ENCODE assay signal across 19 cellular contexts in genomic region chr15:51307811-51308210, GRCh38. TPM values are rescaled to one million over a fixed set of nuclear protein-coding genes. Genes with fewer than 3 reads are reported as not detected.
"Had no signal": no experiment of that assay in that cellular context is flagged by ENCODE, and none has a peak within 500 bp of the region (broad histone marks: within the 10 kb centered on the region; RNA-seq: fewer than 3 reads in every experiment).

No MANE protein-coding gene starts in this region.

- H3K27me3 ChIP-seq: gastrocnemius medialis, heart left ventricle, pancreas had no signal

- H3K9me3 ChIP-seq: gastrocnemius medialis, heart left ventricle, mucosa of descending colon, pancreas had no signal

- DNase-seq: activated CD4-positive, alpha-beta T cell treated with anti-CD3 and anti-CD28 coated beads, Interleukin-2, amount 10 ng/mL, durations not matched to agents 7 days and 5 days; activated CD8-positive, alpha-beta memory T cell treated with anti-CD3 and anti-CD28 coated beads, Interleukin-2, amount 50 U/mL, for 48 hours; activated gamma-delta T cell treated with Interleukin-2 at 50 U/mL for 16 hours; activated T-cell treated with anti-CD3 and anti-CD28 coated beads, Interleukin-2, amount 50 U/mL, for 72 hours; amniotic stem cell; cortex of kidney; effector CD8-positive, alpha-beta T cell; gastrocnemius medialis; immature natural killer cell; left cardiac atrium; mucosa of descending colon; naive thymus-derived CD4-positive, alpha-beta T cell; pancreas; stimulated activated CD4-positive, alpha-beta T cell treated with anti-CD3 and anti-CD28 coated beads, Interleukin-1b, Interleukin-23, amount 100 ng/mL, for 48 hours; stimulated activated naive CD8-positive, alpha-beta T cell treated with anti-CD3 and anti-CD28 coated beads, Interleukin-15, amount 100 ng/mL, for 72 hours had no signal

- H3K36me3 ChIP-seq: gastrocnemius medialis, heart left ventricle, pancreas had no signal

- H3K27ac ChIP-seq: gastrocnemius medialis, heart left ventricle, pancreas had no signal

- ATAC-seq: activated T-cell treated with anti-CD3 and anti-CD28 coated beads, Interleukin-2, amount 50 U/mL, for 72 hours; gastrocnemius medialis; heart left ventricle; mucosa of descending colon; naive thymus-derived CD4-positive, alpha-beta T cell; pancreas; stimulated activated naive CD8-positive, alpha-beta T cell treated with anti-CD3 and anti-CD28 coated beads, Interleukin-15, amount 100 ng/mL, for 72 hours had no signal

- H3K4me3 ChIP-seq: gastrocnemius medialis, heart left ventricle, mucosa of descending colon, pancreas had no signal

- H3K4me1 ChIP-seq: pancreas had no signal

RNA-seq across cellular contexts. Expression of gene CYP19A1, which starts 30.6 kb away (rescaled TPM):
- total RNA-seq: activated CD4-positive, alpha-beta T cell treated with anti-CD3 and anti-CD28 coated beads, Interleukin-2, amount 10 ng/mL, durations not matched to agents 7 days and 5 days; activated T-cell treated with anti-CD3 and anti-CD28 coated beads, Interleukin-2, amount 50 U/mL, for 72 hours; endothelial cell of umbilical vein; lung microvascular endothelial cell; renal cortical epithelial cell had no signal

RNA-seq across cellular contexts. Expression of gene GLDN, which starts 33.6 kb away (rescaled TPM):
- total RNA-seq: activated CD4-positive, alpha-beta T cell treated with anti-CD3 and anti-CD28 coated beads, Interleukin-2, amount 10 ng/mL, durations not matched to agents 7 days and 5 days; activated T-cell treated with anti-CD3 and anti-CD28 coated beads, Interleukin-2, amount 50 U/mL, for 72 hours; endothelial cell of umbilical vein; lung microvascular endothelial cell; naive thymus-derived CD4-positive, alpha-beta T cell; renal cortical epithelial cell had no signal
